ENCODE assay signal across 33 cellular contexts in genomic region chrX:9033179-9033578, GRCh38. TPM values are rescaled to one million over a fixed set of nuclear protein-coding genes. Genes with fewer than 3 reads are reported as not detected.
"Had no signal": no experiment of that assay in that cellular context is flagged by ENCODE, and none has a peak within 500 bp of the region (broad histone marks: within the 10 kb centered on the region; RNA-seq: fewer than 3 reads in every experiment).

No MANE protein-coding gene starts in this region.

- H3K4me3 ChIP-seq: adrenal gland, body of pancreas, esophagus muscularis mucosa, gastrocnemius medialis had no signal

- H3K27ac ChIP-seq: adrenal gland, body of pancreas, esophagus muscularis mucosa, foreskin keratinocyte, gastrocnemius medialis, WERI-Rb-1 had no signal

- H3K9me3 ChIP-seq: adrenal gland, body of pancreas, esophagus muscularis mucosa, gastrocnemius medialis had no signal

- DNase-seq: activated CD4-positive, alpha-beta memory T cell treated with anti-CD3 and anti-CD28 coated beads for 36 hours; activated CD4-positive, alpha-beta T cell treated with anti-CD3 and anti-CD28 coated beads for 36 hours; activated CD4-positive, alpha-beta T cell treated with anti-CD3 and anti-CD28 coated beads, Interleukin-2, amount 10 ng/mL, durations not matched to agents 24 days and 14 days; activated CD4-positive, CD25-positive, alpha-beta regulatory T cell; activated CD4-positive, CD25-positive, alpha-beta regulatory T cell treated with anti-CD3 and anti-CD28 coated beads, Interleukin-2, amount 50 U/mL, for 72 hours; activated CD8-positive, alpha-beta memory T cell treated with anti-CD3 and anti-CD28 coated beads, Interleukin-2, amount 10 ng/mL, durations not matched to agents 7 days and 5 days; activated CD8-positive, alpha-beta memory T cell treated with anti-CD3 and anti-CD28 coated beads, Interleukin-2, amount 50 U/mL, for 4 hours; activated CD8-positive, alpha-beta T cell treated with anti-CD3 and anti-CD28 coated beads, Interleukin-2, amount 10 ng/mL, durations not matched to agents 7 days and 5 days; activated effector memory CD4-positive, alpha-beta T cell treated with anti-CD3 and anti-CD28 coated beads, Interleukin-2, amount 50 U/mL, for 16 hours; activated naive CD4-positive, alpha-beta T cell treated with anti-CD3 and anti-CD28 coated beads for 36 hours; activated naive CD8-positive, alpha-beta T cell treated with anti-CD3 and anti-CD28 coated beads for 36 hours; activated naive CD8-positive, alpha-beta T cell treated with anti-CD3 and anti-CD28 coated beads, Interleukin-2, amount 50 U/mL, for 24 hours; activated T-cell treated with anti-CD3 and anti-CD28 coated beads, Interleukin-2, amount 50 U/mL, for 1 hour; activated T-cell treated with anti-CD3 and anti-CD28 coated beads, Interleukin-2, amount 50 U/mL, for 48 hours; adrenal gland; amygdala; aorta; body of pancreas; cortex of kidney; dermis blood vessel endothelial cell; effector CD4-positive, alpha-beta T cell; effector memory CD8-positive, alpha-beta T cell; erythroblast; foreskin keratinocyte; gastrocnemius medialis; T-cell; T1000; WERI-Rb-1 had no signal

- H3K4me1 ChIP-seq: adrenal gland, body of pancreas, esophagus muscularis mucosa, foreskin keratinocyte, gastrocnemius medialis had no signal

- H3K27me3 ChIP-seq: adrenal gland, body of pancreas, esophagus muscularis mucosa, foreskin keratinocyte, gastrocnemius medialis had no signal

- H3K36me3 ChIP-seq: adrenal gland, esophagus muscularis mucosa, gastrocnemius medialis, WERI-Rb-1 had no signal

- ATAC-seq: activated CD4-positive, alpha-beta T cell treated with anti-CD3 and anti-CD28 coated beads for 36 hours; activated CD8-positive, alpha-beta memory T cell treated with anti-CD3 and anti-CD28 coated beads, Interleukin-2, amount 10 ng/mL, durations not matched to agents 7 days and 5 days; activated CD8-positive, alpha-beta T cell treated with anti-CD3 and anti-CD28 coated beads, Interleukin-2, amount 10 ng/mL, durations not matched to agents 7 days and 5 days; activated naive CD8-positive, alpha-beta T cell treated with anti-CD3 and anti-CD28 coated beads, Interleukin-2, amount 50 U/mL, for 24 hours; body of pancreas; effector memory CD8-positive, alpha-beta T cell; foreskin keratinocyte; gastrocnemius medialis; T-cell had no signal

RNA-seq across cellular contexts. Expression of gene FAM9B, which starts 0.7 kb away (rescaled TPM):
- total RNA-seq: activated CD4-positive, alpha-beta memory T cell treated with anti-CD3 and anti-CD28 coated beads for 36 hours; activated CD4-positive, alpha-beta T cell treated with anti-CD3 and anti-CD28 coated beads for 36 hours; activated CD4-positive, alpha-beta T cell treated with anti-CD3 and anti-CD28 coated beads, Interleukin-2, amount 10 ng/mL, durations not matched to agents 24 days and 14 days; activated CD8-positive, alpha-beta memory T cell treated with anti-CD3 and anti-CD28 coated beads for 36 hours; activated CD8-positive, alpha-beta memory T cell treated with anti-CD3 and anti-CD28 coated beads, Interleukin-2, amount 10 ng/mL, durations not matched to agents 7 days and 5 days; activated CD8-positive, alpha-beta T cell treated with anti-CD3 and anti-CD28 coated beads, Interleukin-2, amount 10 ng/mL, durations not matched to agents 7 days and 5 days; activated naive CD4-positive, alpha-beta T cell treated with anti-CD3 and anti-CD28 coated beads for 36 hours; activated naive CD8-positive, alpha-beta T cell treated with anti-CD3 and anti-CD28 coated beads for 36 hours; activated T-helper 1 cell treated with anti-CD3 and anti-CD28 coated beads, Interleukin-12 subunit alpha, Interleukin-12 subunit beta, Interleukin-2, Interleukin-4 antibody, amounts not matched to agents 30 ng/mL and 10 ng/mL and 1 ng/mL, durations not matched to agents 14 hours and 24 hours and 36 hours; aorta; body of pancreas; chondrocyte; dermis blood vessel endothelial cell; esophagus muscularis mucosa; foreskin keratinocyte; gastrocnemius medialis; glomerular endothelial cell; T-cell had no signal
- polyA plus RNA-seq: aorta, foreskin keratinocyte had no signal
